ENCODE assay signal across 8 cellular contexts in the genomic region with DNA sequence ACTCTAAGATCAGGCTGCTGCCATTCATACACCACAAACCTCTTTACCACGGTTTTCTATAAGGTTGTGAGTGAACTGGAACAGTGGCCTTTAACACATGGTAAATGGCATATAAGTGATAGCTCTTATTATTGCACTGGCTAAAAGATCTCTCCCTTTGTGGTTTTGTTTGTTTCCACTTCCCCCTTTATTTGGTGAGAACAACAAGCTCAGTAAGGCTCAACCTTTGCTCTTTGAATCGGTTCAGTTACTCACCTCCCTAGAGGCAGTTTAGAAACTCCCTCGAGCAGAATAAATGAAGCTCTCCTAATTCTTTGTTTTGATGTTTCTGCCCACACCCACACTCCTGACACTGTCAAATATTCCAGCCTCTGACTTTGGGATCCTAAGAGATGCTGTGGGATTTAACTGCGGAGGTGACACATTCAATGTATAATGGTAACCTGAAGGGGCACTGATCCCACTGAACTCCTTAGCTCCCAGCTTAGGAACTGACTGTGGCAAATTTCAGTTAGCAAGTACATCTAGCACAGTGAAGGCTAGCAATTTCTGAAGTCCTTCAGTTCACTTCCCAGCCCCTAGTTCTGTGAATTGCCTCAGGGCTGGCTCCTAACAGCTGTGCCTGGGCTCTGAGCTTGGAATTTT. TPM values are rescaled to one million over a fixed set of nuclear protein-coding genes. Genes with fewer than 3 reads are reported as not detected.
DNase-seq lines count a peak whose midpoint lies in the region; ATAC-seq, FAIRE-seq and TF ChIP-seq lines count a peak whose summit lies in the region.

No MANE protein-coding gene starts in this region.

- peaks cover 6% of the 10 kb centered on the region for H3K9me3 Mint-ChIP-seq in activated T-helper 2 cell treated with anti-CD3 and anti-CD28 coated beads, Interferon-gamma antibody, Interleukin-2, Interleukin-4, amounts not matched to agents 10 μg/mL and 5 μg/mL and 100 μg/mL, durations not matched to agents 14 hours and 24 hours and 36 hours

- H3K4me1 ChIP-seq in OCI-LY1 (ENCODE audit: insufficient read depth, low read length, severe bottlenecking), result peaks cover 19% of the 10 kb centered on the region
- peaks cover 4 to 8% of the 10 kb centered on the region in 2 donors for H3K4me1 ChIP-seq in neuronal stem cell (ENCODE audit: control insufficient read depth in 2 of 2, insufficient read depth in 1 of 2, low read depth in 1 of 2, low read length in 2 of 2)

- peaks cover 6% of the 10 kb centered on the region for H3K4me1 Mint-ChIP-seq in activated T-helper 2 cell treated with anti-CD3 and anti-CD28 coated beads, Interferon-gamma antibody, Interleukin-2, Interleukin-4, amounts not matched to agents 10 μg/mL and 5 μg/mL and 100 μg/mL, durations not matched to agents 14 hours and 24 hours and 36 hours (ENCODE audit: low read depth)

- no peaks in the 10 kb centered on the region for H3K79me2 ChIP-seq in OCI-LY1 (ENCODE audit: insufficient read depth, low read length)

- no peaks in the 10 kb centered on the region for H3K27me3 ChIP-seq in OCI-LY1 (ENCODE audit: insufficient read depth, low read length)
- H3K27me3 ChIP-seq in neuronal stem cell (ENCODE audit: control insufficient read depth in 3 of 3, insufficient read depth in 3 of 3, low read depth in 1 of 3, low read length in 3 of 3), result peaks cover 0 to 4% (median 0%) of the 10 kb centered on the region in 3 experiments

- no peaks in the 10 kb centered on the region for H3K9me2 ChIP-seq in OCI-LY1 (ENCODE audit: low read depth, low read length)

- H3K14ac ChIP-seq in neuronal stem cell (ENCODE audit: low read length), result no peak overlapping the region

- intact Hi-C loops in activated T-helper 2 cell treated with anti-CD3 and anti-CD28 coated beads, Interferon-gamma antibody, Interleukin-2, Interleukin-4, amounts not matched to agents 10 μg/mL and 5 μg/mL and 100 μg/mL, durations not matched to agents 14 hours and 24 hours and 36 hours (cut with micrococcal nuclease), result no loop called here

- H4K20me1 ChIP-seq in OCI-LY1 (ENCODE audit: insufficient read depth, low read length), result no peaks in the 10 kb centered on the region

- H3K18ac ChIP-seq in neuronal stem cell (ENCODE audit: low read length), result no peak overlapping the region

- no peaks in the 10 kb centered on the region for H3K36me3 Mint-ChIP-seq in activated T-helper 2 cell treated with anti-CD3 and anti-CD28 coated beads, Interferon-gamma antibody, Interleukin-2, Interleukin-4, amounts not matched to agents 10 μg/mL and 5 μg/mL and 100 μg/mL, durations not matched to agents 14 hours and 24 hours and 36 hours (ENCODE audit: low read depth)

- H3F3A ChIP-seq in OCI-LY1 (ENCODE audit: insufficient read depth, low read length), result peaks cover 4% of the 10 kb centered on the region; the same call in 1 of the 2 replicates

- H3K27ac ChIP-seq in OCI-LY1 (ENCODE audit: low read depth, low read length, poor library complexity, severe bottlenecking), result peak overlapping the region; percentile 88
- H3K27ac ChIP-seq in neuronal stem cell (replicated peaks; ENCODE audit: low read length), result no peak overlapping the region

- H3K9me3 ChIP-seq in OCI-LY1 (ENCODE audit: low read length), result peaks cover 5% of the 10 kb centered on the region; the same call in 1 of the 2 replicates
- H3K9me3 ChIP-seq in neuronal stem cell (replicated peaks in 1 of 2; ENCODE audit: control insufficient read depth in 2 of 2, insufficient read depth in 1 of 2, low read depth in 1 of 2, low read length in 2 of 2), result no peaks in the 10 kb centered on the region

- H3K36me3 ChIP-seq in OCI-LY1 (ENCODE audit: insufficient read depth, low read length) (no peaks in the 10 kb centered on the region), neuronal stem cell (replicated peaks in 1 of 2; ENCODE audit: control insufficient read depth in 2 of 2, insufficient read depth in 2 of 2, low read length in 2 of 2) (no peaks in the 10 kb centered on the region)

- H2BK120ac ChIP-seq in neuronal stem cell (ENCODE audit: low read depth, low read length), result no peak overlapping the region

- no peak overlapping the region for H4K8ac ChIP-seq in neuronal stem cell (ENCODE audit: low read depth, low read length)

- no peak overlapping the region for H4K91ac ChIP-seq in neuronal stem cell (ENCODE audit: low read depth, low read length, poor library complexity)

- H2AFZ ChIP-seq in OCI-LY1 (ENCODE audit: low read length), result no peak overlapping the region
- H2AFZ ChIP-seq in neuronal stem cell (ENCODE audit: low read length), result peak overlapping the region; percentile 39

- FAIRE-seq in RCC 7860 (lab: Jason Lieb, UNC), result no peak

- peak overlapping the region; percentile 65 for H3K4me2 ChIP-seq in OCI-LY1 (ENCODE audit: low read length)
- no peak overlapping the region for H3K4me2 ChIP-seq in neuronal stem cell (ENCODE audit: insufficient read depth, low read length, poor library complexity, severe bottlenecking)

- H3K4me3 Mint-ChIP-seq in activated T-helper 2 cell treated with anti-CD3 and anti-CD28 coated beads, Interferon-gamma antibody, Interleukin-2, Interleukin-4, amounts not matched to agents 10 μg/mL and 5 μg/mL and 100 μg/mL, durations not matched to agents 14 hours and 24 hours and 36 hours (ENCODE audit: low read depth), result no peak overlapping the region

- H3K23ac ChIP-seq in neuronal stem cell (ENCODE audit: low read depth, low read length, poor library complexity), result no peak overlapping the region

- no peak overlapping the region for H2BK15ac ChIP-seq in neuronal stem cell (ENCODE audit: low read length)

- H3K79me1 ChIP-seq in neuronal stem cell (ENCODE audit: low read depth, low read length), result no peaks in the 10 kb centered on the region

- no peak overlapping the region for H3K27ac Mint-ChIP-seq in activated T-helper 2 cell treated with anti-CD3 and anti-CD28 coated beads, Interferon-gamma antibody, Interleukin-2, Interleukin-4, amounts not matched to agents 10 μg/mL and 5 μg/mL and 100 μg/mL, durations not matched to agents 14 hours and 24 hours and 36 hours

- TF ChIP-seq CTCF in OCI-LY1 (IDR thresholded peaks at IDR 0.05; ENCODE audit: low read length), result no peak

- no peak overlapping the region for H2BK12ac ChIP-seq in neuronal stem cell (ENCODE audit: low read length)

- no peak overlapping the region for H2AK5ac ChIP-seq in neuronal stem cell (ENCODE audit: low read depth, low read length)

- peak; percentile 100 for ATAC-seq in HG02943 (IDR thresholded peaks at IDR 0.05; ENCODE audit: low read depth, unreplicated experiment)

- peaks cover 24% of the 10 kb centered on the region for H3K27me3 Mint-ChIP-seq in activated T-helper 2 cell treated with anti-CD3 and anti-CD28 coated beads, Interferon-gamma antibody, Interleukin-2, Interleukin-4, amounts not matched to agents 10 μg/mL and 5 μg/mL and 100 μg/mL, durations not matched to agents 14 hours and 24 hours and 36 hours (ENCODE audit: low read depth)

- H2BK5ac ChIP-seq in neuronal stem cell (ENCODE audit: low read length), result no peak overlapping the region

- H3K4me3 ChIP-seq in OCI-LY1 (ENCODE audit: low read depth, low read length, poor library complexity, severe bottlenecking), result peak overlapping the region; percentile 10
- no peak overlapping the region for H3K4me3 ChIP-seq in neuronal stem cell (ENCODE audit: low read length in 2 of 2)

- peak; percentile 21 for DNase-seq in GM19240 (ENCODE audit: insufficient read length, low spot score)
- peak; percentile 49 for DNase-seq in neuronal stem cell (ENCODE audit: low spot score)
- DNase-seq in NCI-H446 treated with DMSO at 0.1 percent for 48 hours (lab: John Stamatoyannopoulos, UW), result no peak
- DNase-seq in NCI-H226, result no peak
- DNase-seq in activated T-helper 2 cell treated with anti-CD3 and anti-CD28 coated beads, Interferon-gamma antibody, Interleukin-2, Interleukin-4, amounts not matched to agents 10 μg/mL and 5 μg/mL and 100 μg/mL, durations not matched to agents 14 hours and 24 hours and 36 hours (ENCODE audit: low spot score), result no peak
- DNase-seq in RCC 7860 (ENCODE audit: low spot score), result no peak

- no CpG with 5 or more reads among the region's 4 CpGs for WGBS in neuronal stem cell (ENCODE audit: extremely low coverage in 2 of 2, insufficient read length in 2 of 2, insufficient replicate concordance in 1 of 2), 2 donors

- peak overlapping the region; percentile 10; the same call in 1 of the 2 replicates for H3K9ac ChIP-seq in OCI-LY1 (ENCODE audit: low read length)
- H3K9ac ChIP-seq in neuronal stem cell (ENCODE audit: low read depth, low read length, poor library complexity), result no peak overlapping the region

- no peak overlapping the region for H3K4ac ChIP-seq in neuronal stem cell (ENCODE audit: low read length)

RNA-seq across cellular contexts. Expression of a gene that starts 22.5 kb away (rescaled TPM):
- polyA plus RNA-seq in neuronal stem cell (2013, experiment 1 of 2), result 166 TPM
- polyA plus RNA-seq in neuronal stem cell (2013, experiment 2 of 2), result 182 TPM
- 142 and 145 TPM in 2 replicates for total RNA-seq in activated T-helper 2 cell treated with anti-CD3 and anti-CD28 coated beads, Interferon-gamma antibody, Interleukin-2, Interleukin-4, amounts not matched to agents 10 μg/mL and 5 μg/mL and 100 μg/mL, durations not matched to agents 14 hours and 24 hours and 36 hours

Comparison
In these comparisons a context has a peak if more than half of its experiments do, and no peak if none do; other contexts are left out.
1. DNase-seq: peak in GM19240 (single experiment) and neuronal stem cell (single experiment); none in NCI-H446 treated with DMSO at 0.1 percent for 48 hours (single experiment), NCI-H226 (single experiment), activated T-helper 2 cell treated with anti-CD3 and anti-CD28 coated beads, Interferon-gamma antibody, Interleukin-2, Interleukin-4, amounts not matched to agents 10 μg/mL and 5 μg/mL and 100 μg/mL, durations not matched to agents 14 hours and 24 hours and 36 hours (single experiment) and RCC 7860 (single experiment).